21 cellular contexts compared by ENCODE assay signal in the genomic region with DNA sequence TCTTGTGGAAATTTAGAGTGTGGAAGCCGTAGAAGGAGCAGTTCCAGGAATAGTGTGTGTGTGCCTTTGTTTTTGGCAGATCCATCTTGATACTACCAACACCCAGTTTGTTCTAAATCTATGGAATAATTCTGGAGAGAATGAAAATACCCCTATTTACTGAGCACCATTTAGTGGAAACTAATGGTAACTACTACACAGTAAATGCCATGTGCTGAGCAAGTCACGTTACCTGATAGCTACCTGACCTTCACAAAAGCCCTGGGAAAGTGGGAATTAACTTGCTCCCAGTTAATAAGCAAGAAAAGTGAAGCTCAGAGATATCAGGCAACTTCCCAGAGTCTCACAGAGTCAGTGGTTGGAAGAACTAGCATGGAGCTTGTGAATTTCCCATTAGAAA.
DNase-seq lines count a peak whose midpoint lies in the region; ATAC-seq, FAIRE-seq and TF ChIP-seq lines count a peak whose summit lies in the region.
"Had no signal": no experiment of that assay in that cellular context is flagged by ENCODE, and none has a peak within 500 bp of the region (broad histone marks: within the 10 kb centered on the region; RNA-seq: fewer than 3 reads in every experiment).

No MANE protein-coding gene starts in this region.

- no peaks in the 10 kb centered on the region for H3K79me2 ChIP-seq in SK-N-SH (ENCODE audit: insufficient read depth)
- H3K79me2 ChIP-seq in Loucy (ENCODE audit: insufficient read depth, low read length): no peaks in the 10 kb centered on the region
- H3K79me2 ChIP-seq in H1 (ENCODE audit: control insufficient read depth in 1 of 2, insufficient read depth in 2 of 2, low read length in 2 of 2): no peaks in the 10 kb centered on the region

- H3K9ac ChIP-seq in SK-N-SH (no peak overlapping the region), Loucy (ENCODE audit: low read depth, low read length, poor library complexity, severe bottlenecking) (no peak overlapping the region), H1 (replicated peaks in 1 of 4; ENCODE audit: extremely low read depth in 1 of 4, low read depth in 3 of 4, low read length in 3 of 4) (no peak overlapping the region)

- peak overlapping the region in 1 of 2 experiments; percentile 31; a peak in 2 of 4 replicates for H3K27ac ChIP-seq in SK-N-SH (ENCODE audit: low read depth in 2 of 2, low read length in 1 of 2)
- no peak overlapping the region for H3K27ac ChIP-seq in H1 (ENCODE audit: low read depth, low read length)
- H3K27ac ChIP-seq: C4-2B had no signal

- H2AFZ ChIP-seq in SK-N-SH (ENCODE audit: low read depth) (no peak overlapping the region), Loucy (ENCODE audit: low read length) (0 out of 2 replicates have a peak overlapping the region, but pooled peaks have one; percentile 28), H1 (ENCODE audit: low read length) (0 out of 2 replicates have a peak overlapping the region, but pooled peaks have one; percentile 76)
- H2AFZ ChIP-seq: GM23338 had no signal

- no peak overlapping the region for H4K8ac ChIP-seq in H1 (ENCODE audit: extremely low read depth, insufficient read depth, low read length)

- no peaks in the 10 kb centered on the region; the same call in 1 of the 2 replicates for H3K9me3 ChIP-seq in SK-N-SH
- no peaks in the 10 kb centered on the region for H3K9me3 ChIP-seq in Loucy (ENCODE audit: insufficient read depth, low read depth, low read length)
- no peaks in the 10 kb centered on the region for H3K9me3 ChIP-seq in H1 (ENCODE audit: insufficient read depth in 2 of 2, low read depth in 1 of 2, low read length in 1 of 2)
- H3K9me3 ChIP-seq: Caco-2 had no signal

- no peak overlapping the region for H2BK20ac ChIP-seq in H1 (ENCODE audit: low read length)

- H4K5ac ChIP-seq in H1 (ENCODE audit: insufficient read length, low read depth, low read length): no peak overlapping the region

- no peaks in the 10 kb centered on the region for H4K20me1 ChIP-seq in SK-N-SH (ENCODE audit: insufficient read depth)
- H4K20me1 ChIP-seq in Loucy (ENCODE audit: insufficient read depth, low read length, poor library complexity, severe bottlenecking): no peaks in the 10 kb centered on the region
- no peaks in the 10 kb centered on the region for H4K20me1 ChIP-seq in H1 (replicated peaks in 1 of 2; ENCODE audit: control insufficient read depth in 1 of 2, insufficient read depth in 2 of 2, low read length in 2 of 2)

- no peak for FAIRE-seq in H1 (lab: Jason Lieb, UNC)
- FAIRE-seq: D721Med, G401.6, GM12892, GM18507, HTR-8/SVneo, K562 had no signal

- H2BK12ac ChIP-seq in H1 (ENCODE audit: low read depth, low read length): no peak overlapping the region

- H3K23ac ChIP-seq in H1 (ENCODE audit: insufficient read length): no peak overlapping the region

- DNase-seq in SK-N-SH (no peak), H1 (ENCODE audit: low read depth in 1 of 2, low spot score in 2 of 2) (no peak), GF-D8 (lab: John Stamatoyannopoulos, UW) (no peak)
- no peak for DNase-seq in activated naive CD4-positive, alpha-beta T cell treated with anti-CD3 and anti-CD28 coated beads for 36 hours
- DNase-seq: AML-193; Caco-2; CD4-positive, alpha-beta T cell; H7; HFFc6; IMR-90 had no signal

- 85% methylated on average over 2 of the region's 2 CpGs for WGBS in SK-N-SH (ENCODE audit: low lambda C conversion rate)
- 80% methylated on average over 2 of the region's 2 CpGs; no CpG with 5 or more reads in 1 of the 2 experiments for WGBS in H1 (ENCODE audit: extremely low coverage in 1 of 2, insufficient coverage in 1 of 2, insufficient read length in 1 of 2, insufficient replicate concordance in 2 of 2, low coverage in 1 of 2, low lambda C conversion rate in 2 of 2, missing lambda C conversion rate in 1 of 2), 2 experiments

- H3F3A ChIP-seq in SK-N-SH (replicated peaks; ENCODE audit: insufficient read depth) (no peaks in the 10 kb centered on the region), Loucy (ENCODE audit: low read depth) (no peaks in the 10 kb centered on the region)

- no peak overlapping the region for H2BK120ac ChIP-seq in H1 (replicated peaks; ENCODE audit: low read depth, low read length)

- H3K36me3 ChIP-seq in SK-N-SH (replicated peaks in 1 of 2; ENCODE audit: control insufficient read depth in 1 of 2, insufficient read depth in 2 of 2, low read length in 1 of 2) (peaks cover 0 to 4% of the 10 kb centered on the region in 2 experiments), Loucy (ENCODE audit: insufficient read depth, low read length) (no peaks in the 10 kb centered on the region), H1 (ENCODE audit: control insufficient read depth in 2 of 4, insufficient read depth in 4 of 4, low read length in 3 of 4) (no peaks in the 10 kb centered on the region)

- TF ChIP-seq RAD21 in SK-N-SH (IDR thresholded peaks at IDR 0.05; ENCODE audit: low read length) (no peak), H1 (IDR thresholded peaks at IDR 0.05 in 1 of 2, conservative IDR thresholded peaks at IDR 0.05 in 1 of 2; ENCODE audit: low read depth in 2 of 2, low read length in 2 of 2) (peak; percentile 26 to 43; a peak in 3 of 4 replicates)

- H3K9me2 ChIP-seq in SK-N-SH (no peaks in the 10 kb centered on the region), Loucy (replicated peaks; ENCODE audit: low read depth, low read length) (no peaks in the 10 kb centered on the region)

- H3K4me3 ChIP-seq in SK-N-SH (ENCODE audit: low read depth in 2 of 2, low read length in 1 of 2) (no peak overlapping the region), Loucy (ENCODE audit: low read length, poor library complexity, severe bottlenecking) (no peak overlapping the region), H1 (ENCODE audit: extremely low read depth in 1 of 4, insufficient read depth in 2 of 4, low read depth in 3 of 4, low read length in 4 of 4) (no peak overlapping the region)
- H3K4me3 ChIP-seq: GM23338, K562 had no signal

- POLR2A ChIA-PET in SK-N-SH (lab: Yijun Ruan, JAX): no interaction called here
- POLR2A ChIA-PET in H1 (lab: Charles Lee; ENCODE audit: partially characterized antibody): no interaction called here

- H3K4me1 ChIP-seq in SK-N-SH (ENCODE audit: control insufficient read depth in 1 of 2, insufficient read depth in 2 of 2, low read depth in 1 of 2, low read length in 1 of 2): peaks cover 6 to 12% of the 10 kb centered on the region in 2 experiments; a peak in 2 of 4 replicates
- no peaks in the 10 kb centered on the region for H3K4me1 ChIP-seq in Loucy (ENCODE audit: insufficient read depth, low read length, poor library complexity, severe bottlenecking)
- peaks cover 0 to 3% (median 0%) of the 10 kb centered on the region in 4 experiments; a peak in 1 of 7 replicates for H3K4me1 ChIP-seq in H1 (replicated peaks in 1 of 4; ENCODE audit: control insufficient read depth in 3 of 4, insufficient read depth in 4 of 4, low read length in 3 of 4)

- H3K27ac Mint-ChIP-seq in activated naive CD4-positive, alpha-beta T cell treated with anti-CD3 and anti-CD28 coated beads for 36 hours: no peak overlapping the region
- H3K27ac Mint-ChIP-seq: CD4-positive, alpha-beta T cell; GM23338; HFFc6 had no signal

- no peaks in the 10 kb centered on the region for H3K36me3 Mint-ChIP-seq in activated naive CD4-positive, alpha-beta T cell treated with anti-CD3 and anti-CD28 coated beads for 36 hours (ENCODE audit: low read depth)

- H3K9me3 Mint-ChIP-seq in activated naive CD4-positive, alpha-beta T cell treated with anti-CD3 and anti-CD28 coated beads for 36 hours: no peaks in the 10 kb centered on the region
- H3K9me3 Mint-ChIP-seq: CD4-positive, alpha-beta T cell; GM23338 had no signal

- H3K4me2 ChIP-seq in SK-N-SH (no peak overlapping the region), Loucy (ENCODE audit: low read depth, low read length, poor library complexity, severe bottlenecking) (no peak overlapping the region), H1 (ENCODE audit: insufficient read depth in 1 of 2, low read depth in 2 of 2, low read length in 2 of 2) (no peak overlapping the region)
- H3K4me2 ChIP-seq: GM23338 had no signal

- H3K4me3 Mint-ChIP-seq in activated naive CD4-positive, alpha-beta T cell treated with anti-CD3 and anti-CD28 coated beads for 36 hours: no peak overlapping the region
- H3K4me3 Mint-ChIP-seq: CD4-positive, alpha-beta T cell; GM23338; HFFc6 had no signal

- no peak overlapping the region for H2AK5ac ChIP-seq in H1 (ENCODE audit: low read depth, low read length)

- no peaks in the 10 kb centered on the region for H3K27me3 ChIP-seq in SK-N-SH (ENCODE audit: insufficient read depth)
- no peaks in the 10 kb centered on the region for H3K27me3 ChIP-seq in Loucy (ENCODE audit: insufficient read depth, low read length, poor library complexity, severe bottlenecking)
- H3K27me3 ChIP-seq in H1 (replicated peaks in 1 of 4; ENCODE audit: control insufficient read depth in 3 of 4, extremely low read depth in 1 of 4, insufficient read depth in 3 of 4, low read length in 3 of 4): no peaks in the 10 kb centered on the region

- no peak overlapping the region for H3K56ac ChIP-seq in H1 (replicated peaks; ENCODE audit: insufficient read length, low read depth, low read length)

- CTCF ChIA-PET in SK-N-SH (lab: Yijun Ruan, JAX) (interaction anchor here (1.0 to 3.0 kb wide), 2 partner anchors 10 to 113 kb away, joined by 4 to 11 read pairs; no protein-coding TSS in a partner anchor), H1 (lab: Charles Lee; ENCODE audit: partially characterized antibody) (interaction anchor here (0.6 to 1.6 kb wide), 6 partner anchors 26 to 557 kb away, joined by 3 to 6 read pairs (median 3); no protein-coding TSS in a partner anchor)
- CTCF ChIA-PET in activated naive CD4-positive, alpha-beta T cell treated with anti-CD3 and anti-CD28 coated beads for 36 hours (lab: Charles Lee): interaction anchor here (0.6 kb wide), 1 partner anchor 28 kb away, joined by 3 read pairs; no protein-coding TSS in a partner anchor

- TF ChIP-seq EP300 in SK-N-SH (IDR thresholded peaks at IDR 0.05; ENCODE audit: borderline replicate concordance in 1 of 2, low read depth in 1 of 2, low read length in 1 of 2): no peak
- TF ChIP-seq EP300 in H1 (IDR thresholded peaks at IDR 0.05; ENCODE audit: borderline replicate concordance in 1 of 2, low read depth in 2 of 2, low read length in 2 of 2): no peak

- no peaks in the 10 kb centered on the region for H3K4me1 Mint-ChIP-seq in activated naive CD4-positive, alpha-beta T cell treated with anti-CD3 and anti-CD28 coated beads for 36 hours (ENCODE audit: low read depth)

- no peak overlapping the region for H4K91ac ChIP-seq in H1 (replicated peaks; ENCODE audit: insufficient read length, low read length)

- intact Hi-C loops in activated naive CD4-positive, alpha-beta T cell treated with anti-CD3 and anti-CD28 coated beads for 36 hours (cut with micrococcal nuclease): no loop called here

- H2BK5ac ChIP-seq in H1 (ENCODE audit: low read depth, low read length): no peak overlapping the region

- ATAC-seq in SK-N-SH treated with all-trans-retinoic acid at 6 μM for 48 hours: peak; percentile 53; the same call in 2 of the 3 replicates
- ATAC-seq: GM23338, HCT116, K562 had no signal

- no peaks in the 10 kb centered on the region for H3K27me3 Mint-ChIP-seq in activated naive CD4-positive, alpha-beta T cell treated with anti-CD3 and anti-CD28 coated beads for 36 hours (ENCODE audit: low read depth)
- H3K27me3 Mint-ChIP-seq: CD4-positive, alpha-beta T cell had no signal

- no peak for TF ChIP-seq CTCF in SK-N-SH (IDR thresholded peaks at IDR 0.05)
- no peak for TF ChIP-seq CTCF in Loucy (conservative IDR thresholded peaks at IDR 0.05; ENCODE audit: low read length)
- TF ChIP-seq CTCF in H1 (IDR thresholded peaks at IDR 0.05; ENCODE audit: control extremely low read depth in 1 of 3, insufficient read depth in 1 of 3, low read depth in 1 of 3, low read length in 3 of 3): no peak

- no peaks in the 10 kb centered on the region for H3K79me1 ChIP-seq in H1 (ENCODE audit: low read depth, low read length)

- TF ChIP-seq POLR2A in H1 (IDR thresholded peaks at IDR 0.05; ENCODE audit: control extremely low read depth in 1 of 2, low read depth in 2 of 2, low read length in 2 of 2): no peak

- H2BK15ac ChIP-seq in H1 (ENCODE audit: low read length): no peak overlapping the region

- H3K14ac ChIP-seq in H1 (ENCODE audit: insufficient read length): no peak overlapping the region

- no peak overlapping the region for H3K4ac ChIP-seq in H1 (replicated peaks; ENCODE audit: insufficient read length, low read depth, low read length)

- no peaks in the 10 kb centered on the region for H3K23me2 ChIP-seq in H1 (ENCODE audit: low read depth, low read length)

- no peak overlapping the region for H3K18ac ChIP-seq in H1 (ENCODE audit: extremely low read depth, low read length)
